12 cellular contexts compared by ENCODE assay signal in genomic region chr9:116998305-116998704, GRCh38.
A peak's percentile ranks its signal among the peaks of the same experiment; 100 is the strongest.
DNase-seq lines count a peak whose midpoint lies in the region; ATAC-seq lines count a peak whose summit lies in the region.
"Had no signal": no experiment of that assay in that cellular context is flagged by ENCODE, and none has a peak within 500 bp of the region (broad histone marks: within the 10 kb centered on the region; RNA-seq: fewer than 3 reads in every experiment).

No MANE protein-coding gene starts in this region.

- no peak overlapping the region for H4K8ac ChIP-seq in mesenchymal stem cell (ENCODE audit: low read length)

- no peak overlapping the region for H2AK5ac ChIP-seq in mesenchymal stem cell (ENCODE audit: low read length, severe bottlenecking)

- H3K9me3 ChIP-seq in mesenchymal stem cell (ENCODE audit: control insufficient read depth, low read length), result no peaks in the 10 kb centered on the region

- no peaks in the 10 kb centered on the region for H3K4me1 ChIP-seq in mesenchymal stem cell (ENCODE audit: control insufficient read depth, insufficient read depth, low read depth, low read length)

- no peak overlapping the region for H3K14ac ChIP-seq in mesenchymal stem cell (ENCODE audit: low read length in 2 of 2)

- H3K4me2 ChIP-seq in mesenchymal stem cell (ENCODE audit: low read length, poor library complexity, severe bottlenecking), result no peak overlapping the region
- H3K4me2 ChIP-seq: smooth muscle cell had no signal

- no peak overlapping the region for H3K9ac ChIP-seq in mesenchymal stem cell (ENCODE audit: low read length)

- H3K23ac ChIP-seq in mesenchymal stem cell (ENCODE audit: low read length in 2 of 2), result no peak overlapping the region

- H3K36me3 ChIP-seq in mesenchymal stem cell (ENCODE audit: control insufficient read depth in 1 of 2, insufficient read depth in 2 of 2, low read depth in 1 of 2, low read length in 2 of 2), result no peaks in the 10 kb centered on the region

- no peak overlapping the region for H4K91ac ChIP-seq in mesenchymal stem cell (ENCODE audit: low read length)

- H3K27me3 ChIP-seq in mesenchymal stem cell (ENCODE audit: control insufficient read depth in 1 of 2, insufficient read depth in 1 of 2, low read length in 2 of 2), result no peaks in the 10 kb centered on the region
- H3K27me3 ChIP-seq: dorsolateral prefrontal cortex had no signal

- H2BK12ac ChIP-seq in mesenchymal stem cell (ENCODE audit: low read length in 2 of 2), result no peak overlapping the region

- H2BK120ac ChIP-seq in mesenchymal stem cell (ENCODE audit: low read depth, low read length), result no peak overlapping the region

- DNase-seq in ELR (ENCODE audit: low read depth) (peak; percentile 5), LoVo (ENCODE audit: low spot score) (peak; percentile 1), T47D (ENCODE audit: low read depth in 1 of 2, low spot score in 1 of 2) (peak; percentile 62 to 71), mesenchymal stem cell (peak; percentile 55), SHP77 treated with DMSO at 0.1 percent for 48 hours (lab: John Stamatoyannopoulos, UW) (no peak), KG1 (lab: John Stamatoyannopoulos, UW) (no peak), middle frontal gyrus (ENCODE audit: extremely low spot score, low spot score) (no peak)
- DNase-seq: dorsolateral prefrontal cortex, hypothalamus, NCI-H1417 treated with DMSO at 0.1 percent for 48 hours had no signal

- no peak overlapping the region for H2BK5ac ChIP-seq in mesenchymal stem cell (ENCODE audit: low read depth, low read length, poor library complexity, severe bottlenecking)

- no peak overlapping the region for H3K4ac ChIP-seq in mesenchymal stem cell (ENCODE audit: low read depth in 1 of 2, low read length in 2 of 2)

- H3K4me3 ChIP-seq in mesenchymal stem cell (ENCODE audit: insufficient read depth in 1 of 2, low read depth in 1 of 2, low read length in 2 of 2), result no peak overlapping the region
- H3K4me3 ChIP-seq: dorsolateral prefrontal cortex, smooth muscle cell had no signal

- H2BK15ac ChIP-seq in mesenchymal stem cell (ENCODE audit: low read depth, poor library complexity, severe bottlenecking), result no peak overlapping the region

- in situ Hi-C loops in T47D (cut with HindIII; ENCODE audit: low pct_unique_long_range_greater_than_20kb, low sequenced_read_pairs), result no loop called here

- no peak overlapping the region for H3K18ac ChIP-seq in mesenchymal stem cell (ENCODE audit: low read depth in 1 of 2, low read length in 2 of 2)

- H3K79me1 ChIP-seq in mesenchymal stem cell (replicated peaks; ENCODE audit: low read length, poor library complexity, severe bottlenecking), result no peaks in the 10 kb centered on the region

- no peak overlapping the region for H2AFZ ChIP-seq in mesenchymal stem cell (ENCODE audit: low read depth, low read length)

- H3K27ac ChIP-seq in mesenchymal stem cell (ENCODE audit: low read length, poor library complexity, severe bottlenecking), result no peak overlapping the region
- H3K27ac ChIP-seq: dorsolateral prefrontal cortex had no signal

- no peak for ATAC-seq in GM21381 (IDR thresholded peaks at IDR 0.05; ENCODE audit: unreplicated experiment)

Comparison
In these comparisons a context has a peak if more than half of its experiments do, and no peak if none do; other contexts are left out.
1. DNase-seq: peak in ELR (single experiment), LoVo (single experiment), T47D (2 of 2) and mesenchymal stem cell (single experiment); none in SHP77 treated with DMSO at 0.1 percent for 48 hours (single experiment), KG1 (single experiment) and middle frontal gyrus (single experiment).